ENCODE assay signal across 29 cellular contexts in genomic region chr22:19669570-19669969, GRCh38. TPM values are rescaled to one million over a fixed set of nuclear protein-coding genes. Genes with fewer than 3 reads are reported as not detected.
"Had no signal": no experiment of that assay in that cellular context is flagged by ENCODE, and none has a peak within 500 bp of the region (broad histone marks: within the 10 kb centered on the region; RNA-seq: fewer than 3 reads in every experiment).

No MANE protein-coding gene starts in this region.

- ATAC-seq: activated CD4-positive, alpha-beta T cell treated with anti-CD3 and anti-CD28 coated beads for 36 hours; activated CD8-positive, alpha-beta memory T cell treated with anti-CD3 and anti-CD28 coated beads, Interleukin-2, amount 10 ng/mL, durations not matched to agents 7 days and 5 days; activated CD8-positive, alpha-beta T cell treated with anti-CD3 and anti-CD28 coated beads, Interleukin-2, amount 10 ng/mL, durations not matched to agents 7 days and 5 days; activated T-cell treated with anti-CD3 and anti-CD28 coated beads, Interleukin-2, amount 50 U/mL, for 72 hours; body of pancreas; effector memory CD8-positive, alpha-beta T cell; left lung; pancreas; psoas muscle; stimulated activated naive B cell treated with anti-CD40 and anti-IgM and Interleukin-4, amounts not matched to agents 10 μg/mL and 1 μg/mL and 100 μg/mL, for 72 hours; T-helper 17 cell; WTC11 had no signal

- H3K4me1 ChIP-seq: adrenal gland, body of pancreas, left lung, pancreas, psoas muscle, stomach had no signal

- H3K36me3 ChIP-seq: adrenal gland, left lung, neutrophil, pancreas, stomach, tibial artery had no signal

- H3K27me3 ChIP-seq: adrenal gland, body of pancreas, neutrophil, pancreas, tibial artery had no signal

- DNase-seq: activated CD4-positive, alpha-beta T cell treated with anti-CD3 and anti-CD28 coated beads for 36 hours; activated CD8-positive, alpha-beta memory T cell treated with anti-CD3 and anti-CD28 coated beads, Interleukin-2, amount 10 ng/mL, durations not matched to agents 7 days and 5 days; activated CD8-positive, alpha-beta T cell treated with anti-CD3 and anti-CD28 coated beads, Interleukin-2, amount 10 ng/mL, durations not matched to agents 7 days and 5 days; activated naive CD4-positive, alpha-beta T cell treated with anti-CD3 and anti-CD28 coated beads for 36 hours; activated naive CD8-positive, alpha-beta T cell treated with anti-CD3 and anti-CD28 coated beads for 36 hours; activated T-cell treated with anti-CD3 and anti-CD28 coated beads for 4 hours; activated T-cell treated with anti-CD3 and anti-CD28 coated beads, Interleukin-2, amount 50 U/mL, for 72 hours; aorta; body of pancreas; cerebellar nuclear complex; effector memory CD8-positive, alpha-beta T cell; foreskin fibroblast; kidney glomerular epithelial cell; left lung; naive B cell; nephron progenitor cell; pancreas; psoas muscle; SK-N-SH; stimulated activated CD4-positive, alpha-beta T cell treated with anti-CD3 and anti-CD28 coated beads, Interleukin-15, amount 100 ng/mL, for 24 hours; stimulated activated CD4-positive, alpha-beta T cell treated with anti-CD3 and anti-CD28 coated beads, Interleukin-2, amount 100 ng/mL, for 24 hours; stimulated activated naive B cell treated with anti-CD40 and anti-IgM and Interleukin-4, amounts not matched to agents 10 μg/mL and 1 μg/mL and 100 μg/mL, for 72 hours; stomach; T-helper 17 cell; tibial artery had no signal

- H3K4me3 ChIP-seq: adrenal gland, body of pancreas, coronary artery, left lung, pancreas, psoas muscle, stomach, tibial artery had no signal

- H3K9me3 ChIP-seq: adrenal gland, body of pancreas, left lung, neutrophil, pancreas, psoas muscle, SK-N-SH, stomach had no signal

- H3K27ac ChIP-seq: adrenal gland, body of pancreas, coronary artery, left lung, neutrophil, pancreas, psoas muscle, stomach, tibial artery had no signal

RNA-seq across cellular contexts. Expression of gene GP1BB, which starts 53.8 kb away (rescaled TPM):
- total RNA-seq: activated CD4-positive, alpha-beta T cell treated with anti-CD3 and anti-CD28 coated beads for 36 hours; activated CD8-positive, alpha-beta memory T cell treated with anti-CD3 and anti-CD28 coated beads, Interleukin-2, amount 10 ng/mL, durations not matched to agents 7 days and 5 days; activated CD8-positive, alpha-beta T cell treated with anti-CD3 and anti-CD28 coated beads, Interleukin-2, amount 10 ng/mL, durations not matched to agents 7 days and 5 days; activated naive CD4-positive, alpha-beta T cell treated with anti-CD3 and anti-CD28 coated beads for 36 hours; activated naive CD8-positive, alpha-beta T cell treated with anti-CD3 and anti-CD28 coated beads for 36 hours had no signal
